Comparison of ENCODE assay signal across 21 cellular contexts in genomic region chr5:180875860-180876426, GRCh38. TPM values are rescaled to one million over a fixed set of nuclear protein-coding genes. Genes with fewer than 3 reads are reported as not detected.
"Had no signal": no experiment of that assay in that cellular context is flagged by ENCODE, and none has a peak within 500 bp of the region (broad histone marks: within the 10 kb centered on the region; RNA-seq: fewer than 3 reads in every experiment).

No MANE protein-coding gene starts in this region.

- H3K36me3 ChIP-seq: Peyer's patch, SJCRH30 had no signal

- H3K4me1 ChIP-seq: Peyer's patch had no signal

- DNase-seq: Karpas-422, KG1, MM.1S, NCI-H1092 treated with DMSO at 0.1 percent for 48 hours, NCI-H1436, NCI-H187, NCI-H2029, NCI-H2081 treated with DMSO at 0.1 percent for 48 hours, NCI-H2171, NCI-H2227 treated with DMSO at 0.1 percent for 48 hours, NCI-H524, NCI-H526 treated with DMSO at 0.1 percent for 48 hours, NCI-H748 treated with DMSO at 0.1 percent for 48 hours, PC-3, Peyer's patch, SHP77 treated with DMSO at 0.1 percent for 48 hours, SJCRH30 had no signal

- H3K9me3 ChIP-seq: Peyer's patch, SJCRH30 had no signal

- ATAC-seq: PC-3, Right ventricle myocardium inferior, SK-N-SH treated with all-trans-retinoic acid at 6 μM for 48 hours had no signal

- H3K4me3 ChIP-seq: Peyer's patch, SJCRH30 had no signal

- H3K27ac ChIP-seq: Peyer's patch, SJCRH30 had no signal

- H3K27me3 ChIP-seq: Peyer's patch, SJCRH30 had no signal

RNA-seq across cellular contexts. Expression of gene BTNL8, which starts 23.0 kb away (rescaled TPM):
- total RNA-seq: NCI-H460, OCI-LY7, PC-3, SJCRH30 had no signal
